Comparison of ENCODE assay signal across 1 cellular context in the genomic region with DNA sequence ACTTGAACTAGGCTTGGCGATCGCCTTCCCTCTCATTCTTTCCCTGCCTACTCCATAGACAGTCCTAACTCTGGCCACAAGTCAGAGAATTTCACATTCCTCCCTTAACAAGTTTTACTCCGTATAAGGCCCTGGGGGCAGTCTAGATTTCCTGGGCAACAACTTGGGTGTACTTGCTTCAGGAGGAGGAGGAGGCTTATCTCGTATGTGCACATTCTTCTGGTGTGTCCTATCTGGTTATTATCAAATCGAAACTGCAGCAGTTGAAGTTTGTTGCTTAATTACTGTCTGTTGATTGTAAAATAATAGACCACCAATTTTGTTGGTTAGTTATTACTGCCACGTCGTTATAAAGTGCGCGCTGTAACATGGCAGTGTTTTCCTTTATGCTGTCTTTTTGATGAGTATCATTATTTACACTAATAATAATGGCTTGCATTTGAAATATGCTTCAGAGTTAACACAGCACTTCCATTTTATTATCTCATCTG.
A peak's percentile ranks its signal among the peaks of the same experiment; 100 is the strongest.
TF ChIP-seq lines count a peak whose summit lies in the region.

No MANE protein-coding gene starts in this region.

TF ChIP-seq in K562, 482 proteins besides CTCF, POLR2A, EP300 and RAD21 (continued from another document and continues in another):
- TF ChIP-seq, protein P1, sequence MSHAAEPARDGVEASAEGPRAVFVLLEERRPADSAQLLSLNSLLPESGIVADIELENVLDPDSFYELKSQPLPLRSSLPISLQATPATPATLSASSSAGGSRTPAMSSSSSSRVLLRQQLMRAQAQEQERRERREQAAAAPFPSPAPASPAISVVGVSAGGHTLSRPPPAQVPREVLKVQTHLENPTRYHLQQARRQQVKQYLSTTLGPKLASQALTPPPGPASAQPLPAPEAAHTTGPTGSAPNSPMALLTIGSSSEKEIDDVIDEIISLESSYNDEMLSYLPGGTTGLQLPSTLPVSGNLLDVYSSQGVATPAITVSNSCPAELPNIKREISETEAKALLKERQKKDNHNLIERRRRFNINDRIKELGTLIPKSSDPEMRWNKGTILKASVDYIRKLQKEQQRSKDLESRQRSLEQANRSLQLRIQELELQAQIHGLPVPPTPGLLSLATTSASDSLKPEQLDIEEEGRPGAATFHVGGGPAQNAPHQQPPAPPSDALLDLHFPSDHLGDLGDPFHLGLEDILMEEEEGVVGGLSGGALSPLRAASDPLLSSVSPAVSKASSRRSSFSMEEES (CRISPR knock-in tag; IDR thresholded peaks at IDR 0.05) = no peak
- TF ChIP-seq ZNF263 (CRISPR knock-in tag; IDR thresholded peaks at IDR 0.05; ENCODE audit: borderline replicate concordance) (no peak), ZNF165 (CRISPR knock-in tag; IDR thresholded peaks at IDR 0.05; ENCODE audit: borderline replicate concordance) (no peak), SRF (CRISPR knock-in tag; IDR thresholded peaks at IDR 0.05) (peak in 1 of 2 experiments; percentile 93; a peak in 2 of 4 replicates), HDAC8 (tag; IDR thresholded peaks at IDR 0.05) (no peak), ZNF584 (CRISPR knock-in tag; IDR thresholded peaks at IDR 0.05; ENCODE audit: low read depth) (no peak), TAL1 (IDR thresholded peaks at IDR 0.05) (peak; percentile 93), SNIP1 (IDR thresholded peaks at IDR 0.05; ENCODE audit: low read depth) (no peak), STAT5A (IDR thresholded peaks at IDR 0.05; ENCODE audit: borderline replicate concordance, low read length) (peak; percentile 80), ARID2 (IDR thresholded peaks at IDR 0.05) (no peak), ZBTB17 (CRISPR knock-in tag; IDR thresholded peaks at IDR 0.05) (no peak), GABPB2 (CRISPR knock-in tag; conservative IDR thresholded peaks at IDR 0.05) (no peak), ZBTB7A (IDR thresholded peaks at IDR 0.05; ENCODE audit: borderline replicate concordance, control insufficient read depth, low read depth, low read length) (no peak), SMARCA4 (IDR thresholded peaks at IDR 0.05) (peak; percentile 96), ZNF696 (CRISPR knock-in tag; conservative IDR thresholded peaks at IDR 0.05) (no peak), IFI16 (CRISPR knock-in tag; IDR thresholded peaks at IDR 0.05) (no peak), KAT2B (IDR thresholded peaks at IDR 0.05; ENCODE audit: low read depth, low read length) (no peak), MED1 (CRISPR knock-in tag; IDR thresholded peaks at IDR 0.05; ENCODE audit: borderline replicate concordance) (no peak), NBN (IDR thresholded peaks at IDR 0.05; ENCODE audit: low read depth) (0 out of 2 replicates have a peak, but pooled peaks have one; percentile 54), FOXJ2 (tag; IDR thresholded peaks at IDR 0.05) (peak; percentile 31; the same call in 1 of the 2 replicates), RUNX1 (IDR thresholded peaks at IDR 0.05; ENCODE audit: low read depth) (no peak), TOE1 (IDR thresholded peaks at IDR 0.05; ENCODE audit: borderline replicate concordance) (no peak), TOE1 (CRISPR knock-in tag; IDR thresholded peaks at IDR 0.05; ENCODE audit: borderline replicate concordance, low read depth) (no peak), KDM5B (IDR thresholded peaks at IDR 0.05; ENCODE audit: insufficient replicate concordance, low read depth, low read length) (no peak), TCF7L2 (IDR thresholded peaks at IDR 0.05; ENCODE audit: low read depth, low read length) (no peak), HLTF (IDR thresholded peaks at IDR 0.05) (no peak), PYGO2 (tag; IDR thresholded peaks at IDR 0.05) (peak; percentile 51; the same call in 1 of the 2 replicates), C11orf30 (IDR thresholded peaks at IDR 0.05; ENCODE audit: low read depth) (peak; percentile 66), BRD4 (IDR thresholded peaks at IDR 0.05) (no peak), ZNF146 (CRISPR knock-in tag; IDR thresholded peaks at IDR 0.05; ENCODE audit: unreplicated experiment) (no peak), BRCA1 (IDR thresholded peaks at IDR 0.05) (no peak), BRCA1 (CRISPR knock-in tag; IDR thresholded peaks at IDR 0.05) (no peak), SUPT5H (IDR thresholded peaks at IDR 0.05) (no peak), KDM1A (IDR thresholded peaks at IDR 0.05) (peak; percentile 44 to 55; a peak in 2 of 4 replicates), TEAD2 (tag; IDR thresholded peaks at IDR 0.05) (peak; percentile 5; the same call in 1 of the 2 replicates), HNRNPL (IDR thresholded peaks at IDR 0.05; ENCODE audit: low read depth, low read length) (no peak), RCOR1 (IDR thresholded peaks at IDR 0.05; ENCODE audit: borderline replicate concordance in 1 of 2, low read depth in 2 of 2, low read length in 2 of 2) (peak in 1 of 2 experiments; percentile 80; a peak in 2 of 4 replicates), RBM15 (IDR thresholded peaks at IDR 0.05; ENCODE audit: insufficient read depth, low read length) (no peak), MEIS2 (IDR thresholded peaks at IDR 0.05; ENCODE audit: partially characterized antibody) (peak; percentile 65), ZC3H8 (IDR thresholded peaks at IDR 0.05) (no peak)
- TF ChIP-seq, protein P2, sequence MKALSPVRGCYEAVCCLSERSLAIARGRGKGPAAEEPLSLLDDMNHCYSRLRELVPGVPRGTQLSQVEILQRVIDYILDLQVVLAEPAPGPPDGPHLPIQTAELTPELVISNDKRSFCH (CRISPR knock-in tag; IDR thresholded peaks at IDR 0.05) = no peak
- TF ChIP-seq, protein P2 (tag; IDR thresholded peaks at IDR 0.05) = no peak
- TF ChIP-seq, protein P3, sequence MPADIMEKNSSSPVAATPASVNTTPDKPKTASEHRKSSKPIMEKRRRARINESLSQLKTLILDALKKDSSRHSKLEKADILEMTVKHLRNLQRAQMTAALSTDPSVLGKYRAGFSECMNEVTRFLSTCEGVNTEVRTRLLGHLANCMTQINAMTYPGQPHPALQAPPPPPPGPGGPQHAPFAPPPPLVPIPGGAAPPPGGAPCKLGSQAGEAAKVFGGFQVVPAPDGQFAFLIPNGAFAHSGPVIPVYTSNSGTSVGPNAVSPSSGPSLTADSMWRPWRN (IDR thresholded peaks at IDR 0.05; ENCODE audit: low read depth) = no peak
- TF ChIP-seq, protein P4, sequence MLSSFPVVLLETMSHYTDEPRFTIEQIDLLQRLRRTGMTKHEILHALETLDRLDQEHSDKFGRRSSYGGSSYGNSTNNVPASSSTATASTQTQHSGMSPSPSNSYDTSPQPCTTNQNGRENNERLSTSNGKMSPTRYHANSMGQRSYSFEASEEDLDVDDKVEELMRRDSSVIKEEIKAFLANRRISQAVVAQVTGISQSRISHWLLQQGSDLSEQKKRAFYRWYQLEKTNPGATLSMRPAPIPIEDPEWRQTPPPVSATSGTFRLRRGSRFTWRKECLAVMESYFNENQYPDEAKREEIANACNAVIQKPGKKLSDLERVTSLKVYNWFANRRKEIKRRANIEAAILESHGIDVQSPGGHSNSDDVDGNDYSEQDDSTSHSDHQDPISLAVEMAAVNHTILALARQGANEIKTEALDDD (IDR thresholded peaks at IDR 0.05) = peak; percentile 81; the same call in 1 of the 2 replicates
- TF ChIP-seq, protein P5, sequence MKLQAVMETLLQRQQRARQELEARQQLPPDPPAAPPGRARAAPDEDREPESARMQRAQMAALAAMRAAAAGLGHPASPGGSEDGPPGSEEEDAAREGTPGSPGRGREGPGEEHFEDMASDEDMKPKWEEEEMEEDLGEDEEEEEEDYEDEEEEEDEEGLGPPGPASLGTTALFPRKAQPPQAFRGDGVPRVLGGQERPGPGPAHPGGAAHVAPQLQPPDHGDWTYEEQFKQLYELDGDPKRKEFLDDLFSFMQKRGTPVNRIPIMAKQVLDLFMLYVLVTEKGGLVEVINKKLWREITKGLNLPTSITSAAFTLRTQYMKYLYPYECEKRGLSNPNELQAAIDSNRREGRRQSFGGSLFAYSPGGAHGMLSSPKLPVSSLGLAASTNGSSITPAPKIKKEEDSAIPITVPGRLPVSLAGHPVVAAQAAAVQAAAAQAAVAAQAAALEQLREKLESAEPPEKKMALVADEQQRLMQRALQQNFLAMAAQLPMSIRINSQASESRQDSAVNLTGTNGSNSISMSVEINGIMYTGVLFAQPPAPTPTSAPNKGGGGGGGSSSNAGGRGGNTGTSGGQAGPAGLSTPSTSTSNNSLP (IDR thresholded peaks at IDR 0.05; ENCODE audit: borderline replicate concordance, low read depth, low read length) = peak; percentile 97
- TF ChIP-seq, protein P6, sequence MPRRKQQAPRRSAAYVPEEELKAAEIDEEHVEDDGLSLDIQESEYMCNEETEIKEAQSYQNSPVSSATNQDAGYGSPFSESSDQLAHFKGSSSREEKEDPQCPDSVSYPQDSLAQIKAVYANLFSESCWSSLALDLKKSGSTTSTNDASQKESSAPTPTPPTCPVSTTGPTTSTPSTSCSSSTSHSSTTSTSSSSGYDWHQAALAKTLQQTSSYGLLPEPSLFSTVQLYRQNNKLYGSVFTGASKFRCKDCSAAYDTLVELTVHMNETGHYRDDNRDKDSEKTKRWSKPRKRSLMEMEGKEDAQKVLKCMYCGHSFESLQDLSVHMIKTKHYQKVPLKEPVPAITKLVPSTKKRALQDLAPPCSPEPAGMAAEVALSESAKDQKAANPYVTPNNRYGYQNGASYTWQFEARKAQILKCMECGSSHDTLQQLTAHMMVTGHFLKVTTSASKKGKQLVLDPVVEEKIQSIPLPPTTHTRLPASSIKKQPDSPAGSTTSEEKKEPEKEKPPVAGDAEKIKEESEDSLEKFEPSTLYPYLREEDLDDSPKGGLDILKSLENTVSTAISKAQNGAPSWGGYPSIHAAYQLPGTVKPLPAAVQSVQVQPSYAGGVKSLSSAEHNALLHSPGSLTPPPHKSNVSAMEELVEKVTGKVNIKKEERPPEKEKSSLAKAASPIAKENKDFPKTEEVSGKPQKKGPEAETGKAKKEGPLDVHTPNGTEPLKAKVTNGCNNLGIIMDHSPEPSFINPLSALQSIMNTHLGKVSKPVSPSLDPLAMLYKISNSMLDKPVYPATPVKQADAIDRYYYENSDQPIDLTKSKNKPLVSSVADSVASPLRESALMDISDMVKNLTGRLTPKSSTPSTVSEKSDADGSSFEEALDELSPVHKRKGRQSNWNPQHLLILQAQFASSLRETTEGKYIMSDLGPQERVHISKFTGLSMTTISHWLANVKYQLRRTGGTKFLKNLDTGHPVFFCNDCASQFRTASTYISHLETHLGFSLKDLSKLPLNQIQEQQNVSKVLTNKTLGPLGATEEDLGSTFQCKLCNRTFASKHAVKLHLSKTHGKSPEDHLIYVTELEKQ (CRISPR knock-in tag; IDR thresholded peaks at IDR 0.05) = no peak
- TF ChIP-seq, protein P7, sequence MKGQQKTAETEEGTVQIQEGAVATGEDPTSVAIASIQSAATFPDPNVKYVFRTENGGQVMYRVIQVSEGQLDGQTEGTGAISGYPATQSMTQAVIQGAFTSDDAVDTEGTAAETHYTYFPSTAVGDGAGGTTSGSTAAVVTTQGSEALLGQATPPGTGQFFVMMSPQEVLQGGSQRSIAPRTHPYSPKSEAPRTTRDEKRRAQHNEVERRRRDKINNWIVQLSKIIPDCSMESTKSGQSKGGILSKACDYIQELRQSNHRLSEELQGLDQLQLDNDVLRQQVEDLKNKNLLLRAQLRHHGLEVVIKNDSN (CRISPR knock-in tag; IDR thresholded peaks at IDR 0.05) = no peak
- TF ChIP-seq, protein P8, sequence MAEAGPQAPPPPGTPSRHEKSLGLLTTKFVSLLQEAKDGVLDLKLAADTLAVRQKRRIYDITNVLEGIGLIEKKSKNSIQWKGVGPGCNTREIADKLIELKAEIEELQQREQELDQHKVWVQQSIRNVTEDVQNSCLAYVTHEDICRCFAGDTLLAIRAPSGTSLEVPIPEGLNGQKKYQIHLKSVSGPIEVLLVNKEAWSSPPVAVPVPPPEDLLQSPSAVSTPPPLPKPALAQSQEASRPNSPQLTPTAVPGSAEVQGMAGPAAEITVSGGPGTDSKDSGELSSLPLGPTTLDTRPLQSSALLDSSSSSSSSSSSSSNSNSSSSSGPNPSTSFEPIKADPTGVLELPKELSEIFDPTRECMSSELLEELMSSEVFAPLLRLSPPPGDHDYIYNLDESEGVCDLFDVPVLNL (CRISPR knock-in tag; IDR thresholded peaks at IDR 0.05; ENCODE audit: low read depth) = no peak
- TF ChIP-seq, protein P9, sequence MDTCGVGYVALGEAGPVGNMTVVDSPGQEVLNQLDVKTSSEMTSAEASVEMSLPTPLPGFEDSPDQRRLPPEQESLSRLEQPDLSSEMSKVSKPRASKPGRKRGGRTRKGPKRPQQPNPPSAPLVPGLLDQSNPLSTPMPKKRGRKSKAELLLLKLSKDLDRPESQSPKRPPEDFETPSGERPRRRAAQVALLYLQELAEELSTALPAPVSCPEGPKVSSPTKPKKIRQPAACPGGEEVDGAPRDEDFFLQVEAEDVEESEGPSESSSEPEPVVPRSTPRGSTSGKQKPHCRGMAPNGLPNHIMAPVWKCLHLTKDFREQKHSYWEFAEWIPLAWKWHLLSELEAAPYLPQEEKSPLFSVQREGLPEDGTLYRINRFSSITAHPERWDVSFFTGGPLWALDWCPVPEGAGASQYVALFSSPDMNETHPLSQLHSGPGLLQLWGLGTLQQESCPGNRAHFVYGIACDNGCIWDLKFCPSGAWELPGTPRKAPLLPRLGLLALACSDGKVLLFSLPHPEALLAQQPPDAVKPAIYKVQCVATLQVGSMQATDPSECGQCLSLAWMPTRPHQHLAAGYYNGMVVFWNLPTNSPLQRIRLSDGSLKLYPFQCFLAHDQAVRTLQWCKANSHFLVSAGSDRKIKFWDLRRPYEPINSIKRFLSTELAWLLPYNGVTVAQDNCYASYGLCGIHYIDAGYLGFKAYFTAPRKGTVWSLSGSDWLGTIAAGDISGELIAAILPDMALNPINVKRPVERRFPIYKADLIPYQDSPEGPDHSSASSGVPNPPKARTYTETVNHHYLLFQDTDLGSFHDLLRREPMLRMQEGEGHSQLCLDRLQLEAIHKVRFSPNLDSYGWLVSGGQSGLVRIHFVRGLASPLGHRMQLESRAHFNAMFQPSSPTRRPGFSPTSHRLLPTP (IDR thresholded peaks at IDR 0.05; ENCODE audit: borderline replicate concordance, extremely low read depth, insufficient read length) = no peak
